8 cellular contexts compared by ENCODE assay signal in the genomic region with DNA sequence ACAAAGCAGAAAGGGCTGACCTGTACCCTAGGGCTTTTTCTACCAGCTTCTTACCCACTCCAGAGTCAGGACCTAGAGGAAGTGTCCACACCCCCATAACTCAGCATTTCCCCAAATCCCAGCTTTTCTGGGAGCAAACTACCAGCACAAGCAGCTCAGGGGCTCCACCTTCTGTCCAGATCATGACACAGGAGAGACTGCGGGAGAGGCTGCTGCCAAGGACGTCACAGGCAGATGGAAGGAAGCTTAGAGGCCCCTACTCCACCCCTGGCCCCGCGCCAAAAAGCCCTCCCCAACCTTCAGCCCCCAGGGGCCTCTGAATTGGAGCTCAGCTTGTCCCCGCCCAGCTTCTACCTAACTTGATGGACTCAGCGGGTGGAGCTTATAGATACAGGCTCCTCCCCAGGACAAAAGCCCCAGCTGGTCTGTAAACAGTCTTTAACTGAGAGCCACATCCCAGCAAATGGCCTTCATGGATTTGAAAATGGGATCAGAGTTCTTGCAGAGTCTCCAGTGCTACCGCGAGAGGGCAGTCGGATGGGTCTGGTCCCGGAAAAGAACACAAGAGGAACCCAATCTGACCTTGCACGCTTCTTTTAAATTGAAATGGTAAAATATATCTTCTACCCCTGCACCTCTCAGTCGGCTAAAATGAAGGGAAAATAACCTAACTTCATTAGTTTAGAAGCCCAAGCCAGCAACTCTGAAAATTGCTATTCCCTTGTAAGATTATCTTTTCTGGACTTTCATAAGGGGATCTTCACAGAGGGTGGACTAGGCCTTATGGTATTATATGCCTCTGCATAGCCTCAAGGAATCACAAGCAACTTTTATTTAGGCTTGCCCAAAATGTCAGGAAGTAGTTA. TPM values are rescaled to one million over a fixed set of nuclear protein-coding genes. Genes with fewer than 3 reads are reported as not detected.
DNase-seq lines count a peak whose midpoint lies in the region; ATAC-seq and TF ChIP-seq lines count a peak whose summit lies in the region.

No MANE protein-coding gene starts in this region.

- no TSS peak for BruUV-seq in OCI-LY7 (replicated peaks; lab: Mats Ljungman, UMichigan)

- TF ChIP-seq POLR2A in erythroblast (IDR thresholded peaks at IDR 0.05; ENCODE audit: low read length): no peak

- no peak overlapping the region; the same call in 1 of the 2 replicates for H2AFZ ChIP-seq in OCI-LY7 (ENCODE audit: low read length)

- POLR2A ChIA-PET in OCI-LY7 (lab: Charles Lee): interaction anchor here (0.5 to 2.6 kb wide), 18 partner anchors 9 to 501 kb away, joined by 3 to 26 read pairs (median 5); a partner anchor contains a TSS

- TF ChIP-seq CTCF in OCI-LY7 (conservative IDR thresholded peaks at IDR 0.05; ENCODE audit: low read length): peak; percentile 93

- H3K27ac ChIP-seq in OCI-LY7 (ENCODE audit: low read depth, low read length, poor library complexity, severe bottlenecking): peak overlapping the region; percentile 92

- H3K36me3 ChIP-seq in OCI-LY7 (ENCODE audit: insufficient read depth, low read length) (peaks cover 49% of the 10 kb centered on the region), mucosa of stomach (ENCODE audit: control insufficient read depth, insufficient read depth, low read length) (peaks cover 4% of the 10 kb centered on the region)

- H3K4me1 ChIP-seq in OCI-LY7 (ENCODE audit: insufficient read depth, low read length, poor library complexity, severe bottlenecking) (peaks cover 53% of the 10 kb centered on the region), mucosa of stomach (ENCODE audit: control insufficient read depth, insufficient read depth, low read length) (peaks cover 43% of the 10 kb centered on the region)

- H3K4me3 ChIP-seq in OCI-LY7 (ENCODE audit: low read depth, low read length, poor library complexity, severe bottlenecking) (peak overlapping the region; percentile 76), mucosa of stomach (ENCODE audit: low read length) (peak overlapping the region; percentile 87)

- DNase-seq in DMS114 treated with DMSO at 0.1 percent for 48 hours (lab: John Stamatoyannopoulos, UW; ENCODE audit: unreplicated experiment) (peak; percentile 98), HuH-7 (ENCODE audit: low spot score) (peak; percentile 94), OCI-LY7 (ENCODE audit: low spot score) (peak; percentile 99), erythroblast (lab: John Stamatoyannopoulos, UW) (peak; percentile 99 to 100)
- DNase-seq in activated T-cell treated with anti-CD3 and anti-CD28 coated beads, Interleukin-2, amount 50 U/mL, for 1 hour: peak; percentile 94
- peak; percentile 88 for DNase-seq in stimulated activated CD8-positive, alpha-beta memory T cell treated with anti-CD3 and anti-CD28 coated beads, Interleukin-7, amount 100 ng/mL, for 24 hours (ENCODE audit: low read depth)

- H3K9me2 ChIP-seq in OCI-LY7 (ENCODE audit: insufficient read depth, low read length): no peaks in the 10 kb centered on the region

- peaks cover 50% of the 10 kb centered on the region; the same call in 1 of the 2 replicates for H3K79me2 ChIP-seq in OCI-LY7 (ENCODE audit: insufficient read depth, low read depth, low read length)

- no peaks in the 10 kb centered on the region for H3K27me3 ChIP-seq in mucosa of stomach (ENCODE audit: control insufficient read depth, insufficient read depth, low read length)

- CTCF ChIA-PET in OCI-LY7 (lab: Charles Lee; ENCODE audit: unreplicated experiment): interaction anchor here (0.6 to 1.7 kb wide), 19 partner anchors 9 to 703 kb away, joined by 3 to 22 read pairs (median 4); a partner anchor contains a TSS

- H3K9me3 ChIP-seq in OCI-LY7 (ENCODE audit: low read length): no peaks in the 10 kb centered on the region
- H3K9me3 ChIP-seq in mucosa of stomach (ENCODE audit: control insufficient read depth, low read length): no peaks in the 10 kb centered on the region

- no peaks in the 10 kb centered on the region for H4K20me1 ChIP-seq in OCI-LY7 (ENCODE audit: insufficient read depth, low read length)

- intact Hi-C loops in OCI-LY7 (cut with micrococcal nuclease; ENCODE audit: unreplicated experiment): loop anchor here (1.0 to 10.0 kb wide), 4 partner anchors 36 to 522 kb away; a partner anchor contains a TSS

- H3K9ac ChIP-seq in mucosa of stomach (ENCODE audit: low read length): peak overlapping the region; percentile 78

- H3K4me2 ChIP-seq in OCI-LY7 (ENCODE audit: low read length): peak overlapping the region; percentile 98

- ATAC-seq in GM21515 (IDR thresholded peaks at IDR 0.05; ENCODE audit: unreplicated experiment): peak; percentile 50

RNA-seq across cellular contexts. Expression of a gene that starts 6.8 kb away (rescaled TPM):
- total RNA-seq in OCI-LY7 (2014; rRNA removed; shearing (Covaris generic)): 37.5 and 40.6 TPM in 2 replicates
- 139 and 153 TPM in 2 replicates for total RNA-seq in OCI-LY7 (2022)

RNA-seq across cellular contexts. Expression of a gene that starts 8.9 kb away (rescaled TPM):
- 348 and 385 TPM in 2 replicates for total RNA-seq in OCI-LY7 (2014; rRNA removed; shearing (Covaris generic))
- 732 and 737 TPM in 2 replicates for total RNA-seq in OCI-LY7 (2022)

RNA-seq across cellular contexts. Expression of a gene that starts 51.2 kb away (rescaled TPM):
- 77.3 and 91.2 TPM in 2 replicates for total RNA-seq in OCI-LY7 (2014; rRNA removed; shearing (Covaris generic))
- 231 and 269 TPM in 2 replicates for total RNA-seq in OCI-LY7 (2022)

Comparison
In these comparisons a context has a peak if more than half of its experiments do, and no peak if none do; other contexts are left out.
1. Peak in every context shown above with its lines: DNase-seq, ATAC-seq, H3K4me3 ChIP-seq and H3K27ac ChIP-seq.